ENCODE assay signal across 19 cellular contexts in the genomic region with DNA sequence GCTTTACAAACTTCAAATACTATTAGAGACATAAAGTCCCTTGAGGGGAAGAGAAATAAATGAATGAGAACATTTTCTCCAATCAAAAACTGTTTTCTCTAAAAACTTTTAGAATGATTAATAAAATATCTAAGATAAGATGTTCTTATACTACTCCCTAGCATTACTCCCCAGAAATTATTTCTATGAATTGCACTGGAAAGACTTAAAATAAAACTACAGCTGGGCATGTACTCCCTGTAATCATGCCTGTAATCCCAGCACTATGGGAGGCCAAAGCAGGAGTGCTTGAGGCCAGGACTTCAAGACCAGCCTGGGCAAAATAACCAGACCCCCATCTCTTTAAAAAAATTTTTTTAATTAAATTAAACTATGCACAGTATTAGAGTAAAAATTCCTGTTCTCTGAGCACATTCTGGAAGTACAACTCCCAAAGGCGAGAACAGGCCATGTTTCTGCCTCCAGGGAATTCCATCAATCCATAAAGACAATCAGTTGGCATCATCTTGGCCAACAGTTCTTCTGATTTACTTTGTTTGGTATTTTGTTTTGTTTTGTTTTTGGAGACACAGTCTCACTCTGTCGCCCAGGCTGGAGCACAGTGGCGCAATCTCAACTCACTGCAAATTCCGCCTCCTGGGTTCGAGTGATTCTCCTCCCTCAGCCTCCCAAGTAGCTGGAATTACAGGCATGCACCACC.
DNase-seq lines count a peak whose midpoint lies in the region; ATAC-seq and TF ChIP-seq lines count a peak whose summit lies in the region.
"Had no signal": no experiment of that assay in that cellular context is flagged by ENCODE, and none has a peak within 500 bp of the region (broad histone marks: within the 10 kb centered on the region; RNA-seq: fewer than 3 reads in every experiment).

No MANE protein-coding gene starts in this region.

- TF ChIP-seq CTCF in uterus (IDR thresholded peaks at IDR 0.05) = no peak

- H3K4me3 ChIP-seq in CD8-positive, alpha-beta memory T cell (ENCODE audit: low read length) = no peak overlapping the region
- no peak overlapping the region for H3K4me3 ChIP-seq in uterus
- H3K4me3 ChIP-seq: BLaER1, SJSA1 had no signal

- intact Hi-C loops in uterus (cut with DNase I; ENCODE audit: low total_unique reads) = no loop called here
- intact Hi-C loops in posterior cingulate gyrus (cut with DNase I) = no loop called here

- H3K4me1 Mint-ChIP-seq in CD8-positive, alpha-beta memory T cell = peaks cover 69 to 83% (median 83%) of the 10 kb centered on the region in 3 donors
- H3K4me1 Mint-ChIP-seq in naive thymus-derived CD8-positive, alpha-beta T cell = peaks cover 31 to 85% (median 62%) of the 10 kb centered on the region in 4 donors

- H3K27ac ChIP-seq in CD8-positive, alpha-beta memory T cell (ENCODE audit: low read depth, low read length) = no peak overlapping the region
- H3K27ac ChIP-seq in uterus = peak overlapping the region; percentile 31 to 63
- H3K27ac ChIP-seq: BLaER1 had no signal

- no peak overlapping the region for H3K4me3 Mint-ChIP-seq in CD8-positive, alpha-beta memory T cell
- H3K4me3 Mint-ChIP-seq in naive thymus-derived CD8-positive, alpha-beta T cell = no peak overlapping the region

- peaks cover 0 to 3% of the 10 kb centered on the region in 2 donors for H3K27me3 Mint-ChIP-seq in CD8-positive, alpha-beta memory T cell
- H3K27me3 Mint-ChIP-seq in naive thymus-derived CD8-positive, alpha-beta T cell = no peaks in the 10 kb centered on the region

- no peaks in the 10 kb centered on the region for H3K36me3 Mint-ChIP-seq in CD8-positive, alpha-beta memory T cell
- no peaks in the 10 kb centered on the region for H3K36me3 Mint-ChIP-seq in naive thymus-derived CD8-positive, alpha-beta T cell

- TF ChIP-seq POLR2A in uterus (IDR thresholded peaks at IDR 0.05) = no peak

- H3K9me3 ChIP-seq in CD8-positive, alpha-beta memory T cell (ENCODE audit: low read length) = no peaks in the 10 kb centered on the region
- H3K9me3 ChIP-seq in uterus = no peaks in the 10 kb centered on the region
- H3K9me3 ChIP-seq: BLaER1, SJSA1 had no signal

- no peak for ATAC-seq in naive thymus-derived CD8-positive, alpha-beta T cell

- no peaks in the 10 kb centered on the region for H3K9me3 Mint-ChIP-seq in CD8-positive, alpha-beta memory T cell
- H3K9me3 Mint-ChIP-seq in naive thymus-derived CD8-positive, alpha-beta T cell = peaks cover 0 to 10% (median 0%) of the 10 kb centered on the region in 9 donors

- CTCF ChIA-PET in CD8-positive, alpha-beta memory T cell (lab: Charles Lee) = no interaction called here

- H3K36me3 ChIP-seq in CD8-positive, alpha-beta memory T cell (ENCODE audit: insufficient read depth, low read length) = no peaks in the 10 kb centered on the region
- no peaks in the 10 kb centered on the region for H3K36me3 ChIP-seq in uterus
- H3K36me3 ChIP-seq: BLaER1, SJSA1 had no signal

- H3K27ac Mint-ChIP-seq in CD8-positive, alpha-beta memory T cell = peak overlapping the region in 7 of 8 donors; percentile 10 to 99 (median 61)
- peak overlapping the region in 8 of 10 donors; percentile 54 to 100 (median 95) for H3K27ac Mint-ChIP-seq in naive thymus-derived CD8-positive, alpha-beta T cell

- H3K4me1 ChIP-seq in CD8-positive, alpha-beta memory T cell (ENCODE audit: insufficient read depth, low read length) = peaks cover 51% of the 10 kb centered on the region
- H3K4me1 ChIP-seq in uterus = peaks cover 13% of the 10 kb centered on the region in 2 donors

- DNase-seq in CD8-positive, alpha-beta memory T cell = no peak
- DNase-seq in amniotic epithelial cell (ENCODE audit: low read depth) (peak; percentile 58), uterus (no peak), posterior cingulate gyrus (no peak), AG20443 (ENCODE audit: low spot score) (no peak), iPS-NIHi11 (ENCODE audit: low spot score) (no peak)
- DNase-seq in naive thymus-derived CD8-positive, alpha-beta T cell = no peak
- DNase-seq: DMS53, GDM1, GOT3, Karpas-422, NCI-H1694 treated with DMSO at 0.1 percent for 48 hours, NCI-H2081 treated with DMSO at 0.1 percent for 48 hours, NCI-H2171 treated with DMSO at 0.1 percent for 48 hours, NCI-H446, NCI-H526, OCI-M1 had no signal

- POLR2A ChIA-PET in CD8-positive, alpha-beta memory T cell (lab: Charles Lee) = no interaction called here
- POLR2A ChIA-PET in naive thymus-derived CD8-positive, alpha-beta T cell (lab: Charles Lee) = no interaction called here

- no peaks in the 10 kb centered on the region for H3K27me3 ChIP-seq in CD8-positive, alpha-beta memory T cell (ENCODE audit: insufficient read depth, low read length, poor library complexity, severe bottlenecking)
- H3K27me3 ChIP-seq in uterus = no peaks in the 10 kb centered on the region
- H3K27me3 ChIP-seq: BLaER1, SJSA1 had no signal
